In genomic region chr7:94909023-94909466, GRCh38 we compare ENCODE assay signal across 9 cellular contexts. TPM values are rescaled to one million over a fixed set of nuclear protein-coding genes. Genes with fewer than 3 reads are reported as not detected.
DNase-seq lines count a peak whose midpoint lies in the region; ATAC-seq and TF ChIP-seq lines count a peak whose summit lies in the region.
"Had no signal": no experiment of that assay in that cellular context is flagged by ENCODE, and none has a peak within 500 bp of the region (broad histone marks: within the 10 kb centered on the region; RNA-seq: fewer than 3 reads in every experiment).

No MANE protein-coding gene starts in this region.

- POLR2A ChIA-PET in Caco-2 (lab: Charles Lee) = no interaction called here

- no peak overlapping the region for H3K18ac ChIP-seq in trophoblast cell (ENCODE audit: low read length)

- H3K4me3 Mint-ChIP-seq in Caco-2 (ENCODE audit: unreplicated experiment) = peak overlapping the region; percentile 79

- no peak overlapping the region for H2AFZ ChIP-seq in trophoblast cell (ENCODE audit: insufficient read depth, low read length, poor library complexity)

- H3K27ac Mint-ChIP-seq in Caco-2 (ENCODE audit: unreplicated experiment) = no peak overlapping the region

- no peaks in the 10 kb centered on the region for H3K9me3 Mint-ChIP-seq in Caco-2 (ENCODE audit: unreplicated experiment)

- no peak overlapping the region for H2BK120ac ChIP-seq in trophoblast cell (ENCODE audit: insufficient read depth, low read length, poor library complexity)

- no peak overlapping the region for H4K12ac ChIP-seq in trophoblast cell (ENCODE audit: low read depth, low read length)

- H2BK12ac ChIP-seq in trophoblast cell (ENCODE audit: low read length) = no peak overlapping the region

- H3K4me3 ChIP-seq in Caco-2 (ENCODE audit: low read depth, low read length) = peak overlapping the region; percentile 79
- H3K4me3 ChIP-seq in iPS-18a (ENCODE audit: low read length) = peak overlapping the region; percentile 80
- H3K4me3 ChIP-seq in trophoblast cell (ENCODE audit: low read depth, low read length) = no peak overlapping the region

- H3K79me1 ChIP-seq in trophoblast cell (ENCODE audit: low read length) = peaks cover 9% of the 10 kb centered on the region

- no peak overlapping the region for H2AK5ac ChIP-seq in trophoblast cell (ENCODE audit: low read length)

- peaks cover 1% of the 10 kb centered on the region for H3K79me2 ChIP-seq in trophoblast cell (ENCODE audit: control insufficient read depth, insufficient read depth, low read length, poor library complexity)

- H4K8ac ChIP-seq in trophoblast cell (ENCODE audit: low read depth, low read length) = no peak overlapping the region

- H3K36me3 ChIP-seq in Caco-2 (ENCODE audit: control insufficient read depth, insufficient read depth, low read length) = no peaks in the 10 kb centered on the region
- H3K36me3 ChIP-seq in iPS-18a (ENCODE audit: control insufficient read depth, low read depth, low read length) = no peaks in the 10 kb centered on the region
- no peaks in the 10 kb centered on the region for H3K36me3 ChIP-seq in trophoblast cell (ENCODE audit: control insufficient read depth in 1 of 2, insufficient read depth in 2 of 2, low read length in 2 of 2)

- TSS peak; percentile 55 for BruUV-seq in Caco-2 (replicated peaks; lab: Mats Ljungman, UMichigan)

- no peak overlapping the region for H3K23ac ChIP-seq in trophoblast cell (ENCODE audit: low read length)

- H3K36me3 Mint-ChIP-seq in Caco-2 (ENCODE audit: insufficient read depth, unreplicated experiment) = no peaks in the 10 kb centered on the region

- H3K27me3 ChIP-seq in Caco-2 (replicated peaks; ENCODE audit: control insufficient read depth, insufficient read depth, low read length) (no peaks in the 10 kb centered on the region), iPS-18a (ENCODE audit: control insufficient read depth, insufficient read depth, low read length) (no peaks in the 10 kb centered on the region), trophoblast cell (ENCODE audit: insufficient read depth, low read length) (no peaks in the 10 kb centered on the region)

- no peak overlapping the region for H3K14ac ChIP-seq in trophoblast cell (ENCODE audit: low read length)

- DNase-seq in Caco-2 = no peak
- DNase-seq in trophoblast cell = no peak
- DNase-seq in amniotic stem cell (lab: John Stamatoyannopoulos, UW) = no peak
- DNase-seq in epidermal melanocyte (ENCODE audit: insufficient read length, low spot score) = no peak
- DNase-seq: foreskin melanocyte had no signal

- H4K91ac ChIP-seq in trophoblast cell (ENCODE audit: low read depth, low read length) = no peak overlapping the region

- H3K4me2 ChIP-seq in trophoblast cell (ENCODE audit: low read length) = peak overlapping the region; percentile 68

- WGBS in trophoblast cell (ENCODE audit: extremely low coverage, insufficient coverage, insufficient read length) = no CpG with 5 or more reads among the region's 4 CpGs

- no peak overlapping the region for H2BK5ac ChIP-seq in trophoblast cell (ENCODE audit: low read depth, low read length, poor library complexity)

- peaks cover 10% of the 10 kb centered on the region for H3K4me1 ChIP-seq in Caco-2
- H3K4me1 ChIP-seq in iPS-18a (ENCODE audit: control insufficient read depth, low read depth, low read length) = peaks cover 45% of the 10 kb centered on the region
- H3K4me1 ChIP-seq in trophoblast cell (ENCODE audit: control insufficient read depth in 1 of 2, insufficient read depth in 2 of 2, low read length in 2 of 2) = peaks cover 4 to 5% of the 10 kb centered on the region in 2 experiments

- no peaks in the 10 kb centered on the region for H3K9me3 ChIP-seq in Caco-2
- no peaks in the 10 kb centered on the region for H3K9me3 ChIP-seq in iPS-18a (ENCODE audit: control insufficient read depth, low read depth, low read length)
- H3K9me3 ChIP-seq in trophoblast cell (ENCODE audit: insufficient read depth, low read depth, low read length) = no peaks in the 10 kb centered on the region

- ATAC-seq in SK-N-SH treated with all-trans-retinoic acid at 6 μM for 48 hours = peak; percentile 27
- ATAC-seq in GM21367 (IDR thresholded peaks at IDR 0.05; ENCODE audit: unreplicated experiment) = no peak
- ATAC-seq in GM18502 (IDR thresholded peaks at IDR 0.05; ENCODE audit: poor library complexity, unreplicated experiment) = no peak

- no peaks in the 10 kb centered on the region for H3K4me1 Mint-ChIP-seq in Caco-2 (ENCODE audit: low read depth, unreplicated experiment)

- peak overlapping the region; percentile 90 for H3K9ac ChIP-seq in iPS-18a (ENCODE audit: low read length)
- H3K9ac ChIP-seq in trophoblast cell (ENCODE audit: low read length) = no peak overlapping the region

- H3K27ac ChIP-seq in iPS-18a (ENCODE audit: low read length) (peak overlapping the region; percentile 50), trophoblast cell (ENCODE audit: low read depth, low read length) (no peak overlapping the region)

- no peak for TF ChIP-seq CTCF in Caco-2 (IDR thresholded peaks at IDR 0.05; ENCODE audit: insufficient read depth in 1 of 2, low read depth in 1 of 2, low read length in 1 of 2, severe bottlenecking in 1 of 2, unreplicated experiment in 1 of 2)

- no peaks in the 10 kb centered on the region for H3K27me3 Mint-ChIP-seq in Caco-2 (ENCODE audit: insufficient read depth, unreplicated experiment)

- no peak overlapping the region for H3K4ac ChIP-seq in trophoblast cell (ENCODE audit: low read depth, low read length)

- intact Hi-C loops in Caco-2 (cut with micrococcal nuclease; ENCODE audit: unreplicated experiment) = loop anchor here (10.0 kb wide), 1 partner anchor 464 kb away; no protein-coding TSS in a partner anchor

- CTCF ChIA-PET in Caco-2 (lab: Charles Lee) = interaction anchor here (0.7 kb wide), 1 partner anchor 15 kb away, joined by 7 read pairs; no protein-coding TSS in a partner anchor

TF ChIP-seq in SK-N-SH treated with all-trans-retinoic acid at 6 μM for 48 hours, 23 proteins besides CTCF, POLR2A, EP300 and RAD21:
- TF ChIP-seq ESRRG (CRISPR knock-in tag; IDR thresholded peaks at IDR 0.05) (no peak), OSR1 (CRISPR knock-in tag; IDR thresholded peaks at IDR 0.05) (no peak), ARNTL (CRISPR knock-in tag; IDR thresholded peaks at IDR 0.05; ENCODE audit: borderline replicate concordance, low read depth) (no peak), PPARA (CRISPR knock-in tag; IDR thresholded peaks at IDR 0.05; ENCODE audit: borderline replicate concordance) (no peak), CREB5 (CRISPR knock-in tag; IDR thresholded peaks at IDR 0.05; ENCODE audit: low read depth) (no peak), ZFP3 (CRISPR knock-in tag; IDR thresholded peaks at IDR 0.05) (no peak), TOX (CRISPR knock-in tag; IDR thresholded peaks at IDR 0.05; ENCODE audit: borderline replicate concordance) (no peak), ZFP30 (CRISPR knock-in tag; IDR thresholded peaks at IDR 0.05) (no peak), SNAI2 (CRISPR knock-in tag; IDR thresholded peaks at IDR 0.05) (no peak), ISL1 (CRISPR knock-in tag; IDR thresholded peaks at IDR 0.05) (no peak), ZNF8 (CRISPR knock-in tag; IDR thresholded peaks at IDR 0.05) (no peak)

RNA-seq across cellular contexts. Expression of gene PPP1R9A, which starts 1.7 kb away (rescaled TPM):
- total RNA-seq in Caco-2 (2022) = 37.2 and 37.4 TPM in 2 replicates
- 1.3 and 1.5 TPM in 2 replicates for polyA plus RNA-seq in trophoblast cell (2013)
